9 cellular contexts compared by ENCODE assay signal in the genomic region with DNA sequence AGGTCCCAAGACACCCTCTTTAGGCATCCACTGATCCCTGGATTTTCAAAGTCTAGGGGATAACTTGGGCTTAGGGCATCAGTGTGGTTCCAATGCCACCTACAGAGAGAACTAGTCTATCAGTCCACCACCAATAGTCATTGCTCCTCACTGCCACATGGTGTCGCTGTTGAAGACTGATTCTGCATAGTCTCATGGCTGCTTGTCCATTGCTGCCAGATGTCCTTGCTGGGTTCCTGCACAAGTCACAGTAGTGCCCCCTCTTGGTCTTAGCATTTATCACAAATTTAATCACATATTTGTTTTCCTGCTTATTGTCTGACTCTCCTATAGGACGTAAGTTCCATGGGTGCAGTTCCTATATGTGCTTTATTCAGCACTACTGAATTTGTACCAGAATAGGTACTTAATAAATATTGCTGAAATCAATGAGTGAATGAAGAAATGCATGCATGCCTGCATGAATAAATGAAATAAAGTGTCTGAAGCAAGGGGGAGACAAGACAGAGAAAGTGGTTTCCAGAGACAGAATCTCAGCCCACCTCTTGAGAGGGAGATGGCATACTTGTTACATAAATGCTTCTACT. TPM values are rescaled to one million over a fixed set of nuclear protein-coding genes. Genes with fewer than 3 reads are reported as not detected.
DNase-seq lines count a peak whose midpoint lies in the region; ATAC-seq, FAIRE-seq and TF ChIP-seq lines count a peak whose summit lies in the region.
"Had no signal": no experiment of that assay in that cellular context is flagged by ENCODE, and none has a peak within 500 bp of the region (broad histone marks: within the 10 kb centered on the region; RNA-seq: fewer than 3 reads in every experiment).

No MANE protein-coding gene starts in this region.

- no peaks in the 10 kb centered on the region for H3K79me2 ChIP-seq in astrocyte (ENCODE audit: insufficient read depth, low read length)

- DNase-seq in Caco-2 (peak; percentile 72 to 75), HS-27A (ENCODE audit: low read depth) (peak; percentile 22), SHP77 treated with DMSO at 0.1 percent for 48 hours (lab: John Stamatoyannopoulos, UW) (peak; percentile 52), astrocyte (ENCODE audit: low read depth) (no peak), upper lobe of right lung (no peak), midbrain (lab: John Stamatoyannopoulos, UW) (no peak)

- peaks cover 2% of the 10 kb centered on the region for H3K27me3 Mint-ChIP-seq in Caco-2 (ENCODE audit: insufficient read depth, unreplicated experiment)
- peaks cover 6% of the 10 kb centered on the region for H3K27me3 Mint-ChIP-seq in astrocyte (ENCODE audit: low read depth, unreplicated experiment)

- POLR2A ChIA-PET in Caco-2 (lab: Charles Lee): no interaction called here

- H3K4me3 Mint-ChIP-seq in Caco-2 (ENCODE audit: unreplicated experiment) (no peak overlapping the region), astrocyte (ENCODE audit: unreplicated experiment) (no peak overlapping the region)
- H3K4me3 Mint-ChIP-seq: stimulated activated naive CD8-positive, alpha-beta T cell treated with anti-CD3 and anti-CD28 coated beads, Interleukin-15, Interleukin-2, amounts not matched to agents 100 ng/mL and 50 ng/mL, for 24 hours had no signal

- no peaks in the 10 kb centered on the region for H3K27me3 ChIP-seq in Caco-2 (replicated peaks; ENCODE audit: control insufficient read depth, insufficient read depth, low read length)
- H3K27me3 ChIP-seq in astrocyte (ENCODE audit: insufficient read depth, low read length): no peaks in the 10 kb centered on the region
- no peaks in the 10 kb centered on the region for H3K27me3 ChIP-seq in liver (ENCODE audit: control insufficient read depth in 4 of 4, insufficient read depth in 4 of 4, low read length in 3 of 4)
- H3K27me3 ChIP-seq in upper lobe of right lung: no peaks in the 10 kb centered on the region

- intact Hi-C loops in Caco-2 (cut with micrococcal nuclease; ENCODE audit: unreplicated experiment): loop anchor here (1.0 kb wide), 2 partner anchors 74 to 121 kb away; no protein-coding TSS in a partner anchor
- intact Hi-C loops in upper lobe of right lung (cut with DNase I): no loop called here

- H3K4me1 ChIP-seq in Caco-2 (no peaks in the 10 kb centered on the region), astrocyte (ENCODE audit: insufficient read depth, low read length) (no peaks in the 10 kb centered on the region), liver (ENCODE audit: control insufficient read depth in 4 of 4, insufficient read depth in 4 of 4, low read length in 3 of 4) (no peaks in the 10 kb centered on the region), upper lobe of right lung (no peaks in the 10 kb centered on the region)

- H3K27ac Mint-ChIP-seq in Caco-2 (ENCODE audit: unreplicated experiment): no peak overlapping the region
- no peak overlapping the region for H3K27ac Mint-ChIP-seq in astrocyte (ENCODE audit: unreplicated experiment)
- H3K27ac Mint-ChIP-seq: stimulated activated naive CD8-positive, alpha-beta T cell treated with anti-CD3 and anti-CD28 coated beads, Interleukin-15, Interleukin-2, amounts not matched to agents 100 ng/mL and 50 ng/mL, for 24 hours had no signal

- H3K36me3 ChIP-seq in Caco-2 (ENCODE audit: control insufficient read depth, insufficient read depth, low read length) (no peaks in the 10 kb centered on the region), astrocyte (ENCODE audit: insufficient read depth, low read length) (no peaks in the 10 kb centered on the region), liver (ENCODE audit: control insufficient read depth in 4 of 4, insufficient read depth in 3 of 4, low read depth in 1 of 4, low read length in 3 of 4) (no peaks in the 10 kb centered on the region), upper lobe of right lung (no peaks in the 10 kb centered on the region)

- H3K4me1 Mint-ChIP-seq in Caco-2 (ENCODE audit: low read depth, unreplicated experiment) (no peaks in the 10 kb centered on the region), astrocyte (ENCODE audit: low read depth, unreplicated experiment) (no peaks in the 10 kb centered on the region)

- TF ChIP-seq CTCF in Caco-2 (IDR thresholded peaks at IDR 0.05; ENCODE audit: insufficient read depth in 1 of 2, low read depth in 1 of 2, low read length in 1 of 2, severe bottlenecking in 1 of 2, unreplicated experiment in 1 of 2) (peak; percentile 82 to 83), astrocyte (IDR thresholded peaks at IDR 0.05; ENCODE audit: insufficient read depth, low read depth, low read length) (peak; percentile 47), liver (IDR thresholded peaks at IDR 0.05; ENCODE audit: low read depth, low read length, missing input control) (peak; percentile 60), upper lobe of right lung (IDR thresholded peaks at IDR 0.05) (peak; percentile 52)

- WGBS in liver: 48% methylated on average over 2 of the region's 2 CpGs

- H4K20me1 ChIP-seq in astrocyte (ENCODE audit: insufficient read depth, low read length): no peaks in the 10 kb centered on the region

- no peak overlapping the region for H3K4me3 ChIP-seq in Caco-2 (ENCODE audit: low read depth, low read length)
- H3K4me3 ChIP-seq in astrocyte (ENCODE audit: insufficient read depth, low read depth, low read length): no peak overlapping the region
- H3K4me3 ChIP-seq in liver (ENCODE audit: low read depth in 1 of 3, low read length in 3 of 3): peak overlapping the region in 1 of 3 donors; percentile 6
- no peak overlapping the region for H3K4me3 ChIP-seq in upper lobe of right lung

- BruUV-seq in Caco-2 (replicated peaks; lab: Mats Ljungman, UMichigan): no TSS peak

- H3K9me3 Mint-ChIP-seq in Caco-2 (ENCODE audit: unreplicated experiment) (peaks cover 26% of the 10 kb centered on the region), astrocyte (ENCODE audit: unreplicated experiment) (peaks cover 16% of the 10 kb centered on the region)

- FAIRE-seq in astrocyte (lab: Jason Lieb, UNC): no peak

- H3K9ac ChIP-seq in astrocyte (ENCODE audit: low read length) (no peak overlapping the region), liver (ENCODE audit: low read depth in 1 of 2, low read length in 2 of 2) (no peak overlapping the region)

- H3K27ac ChIP-seq in astrocyte (ENCODE audit: low read depth, low read length): no peak overlapping the region
- no peak overlapping the region for H3K27ac ChIP-seq in liver (ENCODE audit: low read depth in 1 of 2, low read length in 2 of 2)
- no peak overlapping the region for H3K27ac ChIP-seq in upper lobe of right lung

- H3K36me3 Mint-ChIP-seq in Caco-2 (ENCODE audit: insufficient read depth, unreplicated experiment) (no peaks in the 10 kb centered on the region), astrocyte (ENCODE audit: low read depth, unreplicated experiment) (no peaks in the 10 kb centered on the region)

- H3K9me3 ChIP-seq in Caco-2 (peaks cover 17% of the 10 kb centered on the region), astrocyte (ENCODE audit: insufficient read depth, low read depth, low read length) (peaks cover 16% of the 10 kb centered on the region), liver (ENCODE audit: control insufficient read depth in 4 of 4, low read length in 3 of 4) (peaks cover 7 to 13% (median 11%) of the 10 kb centered on the region in 4 donors), upper lobe of right lung (peaks cover 12% of the 10 kb centered on the region)

- CTCF ChIA-PET in Caco-2 (lab: Charles Lee): no interaction called here

- peak; percentile 75 for ATAC-seq in upper lobe of right lung
- no peak for ATAC-seq in HG02642 (IDR thresholded peaks at IDR 0.05; ENCODE audit: poor library complexity, unreplicated experiment)

- peak; percentile 68 to 82 for TF ChIP-seq RAD21 in liver (IDR thresholded peaks at IDR 0.05)

- no peak overlapping the region for H3K4me2 ChIP-seq in astrocyte (ENCODE audit: low read length)

- no peak overlapping the region for H2AFZ ChIP-seq in astrocyte (ENCODE audit: low read depth, low read length)

TF ChIP-seq in liver, 16 proteins besides CTCF, POLR2A, EP300 and RAD21 (continues in another document):
- TF ChIP-seq YY1 (IDR thresholded peaks at IDR 0.05) (no peak), SP1 (IDR thresholded peaks at IDR 0.05) (no peak), HNF4A (conservative IDR thresholded peaks at IDR 0.05) (no peak), HNF4G (IDR thresholded peaks at IDR 0.05) (no peak), FOXA2 (IDR thresholded peaks at IDR 0.05) (no peak), FOXA1 (IDR thresholded peaks at IDR 0.05) (no peak)
- TF ChIP-seq, protein P1, sequence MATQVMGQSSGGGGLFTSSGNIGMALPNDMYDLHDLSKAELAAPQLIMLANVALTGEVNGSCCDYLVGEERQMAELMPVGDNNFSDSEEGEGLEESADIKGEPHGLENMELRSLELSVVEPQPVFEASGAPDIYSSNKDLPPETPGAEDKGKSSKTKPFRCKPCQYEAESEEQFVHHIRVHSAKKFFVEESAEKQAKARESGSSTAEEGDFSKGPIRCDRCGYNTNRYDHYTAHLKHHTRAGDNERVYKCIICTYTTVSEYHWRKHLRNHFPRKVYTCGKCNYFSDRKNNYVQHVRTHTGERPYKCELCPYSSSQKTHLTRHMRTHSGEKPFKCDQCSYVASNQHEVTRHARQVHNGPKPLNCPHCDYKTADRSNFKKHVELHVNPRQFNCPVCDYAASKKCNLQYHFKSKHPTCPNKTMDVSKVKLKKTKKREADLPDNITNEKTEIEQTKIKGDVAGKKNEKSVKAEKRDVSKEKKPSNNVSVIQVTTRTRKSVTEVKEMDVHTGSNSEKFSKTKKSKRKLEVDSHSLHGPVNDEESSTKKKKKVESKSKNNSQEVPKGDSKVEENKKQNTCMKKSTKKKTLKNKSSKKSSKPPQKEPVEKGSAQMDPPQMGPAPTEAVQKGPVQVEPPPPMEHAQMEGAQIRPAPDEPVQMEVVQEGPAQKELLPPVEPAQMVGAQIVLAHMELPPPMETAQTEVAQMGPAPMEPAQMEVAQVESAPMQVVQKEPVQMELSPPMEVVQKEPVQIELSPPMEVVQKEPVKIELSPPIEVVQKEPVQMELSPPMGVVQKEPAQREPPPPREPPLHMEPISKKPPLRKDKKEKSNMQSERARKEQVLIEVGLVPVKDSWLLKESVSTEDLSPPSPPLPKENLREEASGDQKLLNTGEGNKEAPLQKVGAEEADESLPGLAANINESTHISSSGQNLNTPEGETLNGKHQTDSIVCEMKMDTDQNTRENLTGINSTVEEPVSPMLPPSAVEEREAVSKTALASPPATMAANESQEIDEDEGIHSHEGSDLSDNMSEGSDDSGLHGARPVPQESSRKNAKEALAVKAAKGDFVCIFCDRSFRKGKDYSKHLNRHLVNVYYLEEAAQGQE (IDR thresholded peaks at IDR 0.05): no peak

RNA-seq across cellular contexts. Expression of a gene that starts 45.9 kb away (rescaled TPM):
- total RNA-seq in Caco-2 (2022) (298 and 307 TPM in 2 replicates), astrocyte (90.5 and 105 TPM in 2 replicates), liver (10 to 100 TPM; 23.1 to 47.4 TPM), upper lobe of right lung (130 TPM)
- polyA plus RNA-seq in liver: 10 to 100 TPM; 25.0 to 41.6 TPM

Comparison
In these comparisons a context has a peak if more than half of its experiments do, and no peak if none do; other contexts are left out.
1. DNase-seq: peak in Caco-2 (2 of 2), HS-27A (single experiment) and SHP77 treated with DMSO at 0.1 percent for 48 hours (single experiment); none in astrocyte (single experiment), upper lobe of right lung (single experiment) and midbrain (single experiment).
2. Peak in every context shown above with its lines, with median percentiles within 50 percentile points of each other: CTCF ChIP-seq.